Comparison of ENCODE assay signal across 8 cellular contexts in the genomic region with DNA sequence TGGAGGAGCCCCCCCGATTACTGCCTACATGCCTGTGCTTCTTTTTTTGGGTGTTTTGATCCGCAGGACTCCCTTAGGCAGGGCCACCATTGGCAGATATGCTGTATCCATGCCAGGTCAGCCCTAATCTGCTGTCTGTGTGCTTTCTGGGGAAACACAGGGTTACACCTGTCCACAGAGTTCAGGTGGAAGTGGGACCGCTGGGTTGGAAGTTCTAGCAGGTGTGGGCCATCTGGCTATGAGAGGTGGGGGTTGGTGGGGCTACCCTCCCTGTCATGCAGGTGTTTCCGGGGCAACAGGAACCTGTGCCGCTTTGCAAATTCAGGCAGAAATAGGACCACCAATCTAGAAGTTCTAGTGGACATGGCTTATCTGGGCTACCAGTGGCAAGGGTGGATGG. TPM values are rescaled to one million over a fixed set of nuclear protein-coding genes. Genes with fewer than 3 reads are reported as not detected.
"Had no signal": no experiment of that assay in that cellular context is flagged by ENCODE, and none has a peak within 500 bp of the region (broad histone marks: within the 10 kb centered on the region; RNA-seq: fewer than 3 reads in every experiment).

No MANE protein-coding gene starts in this region.

- H2AFZ ChIP-seq: GM23338 had no signal

- H3K4me2 ChIP-seq: GM23338 had no signal

- H3K4me3 ChIP-seq: GM23338 had no signal

- H3K27ac ChIP-seq: HL-60 had no signal

- DNase-seq: H9, HCEC 1CT had no signal

RNA-seq across cellular contexts. Expression of gene IFNE, which starts 17.0 kb away (rescaled TPM):
- total RNA-seq: H1, H9, HepG2 had no signal
- polyA plus RNA-seq: GM23338, HepG2, IgD-negative memory B cell had no signal

RNA-seq across cellular contexts. Expression of gene IFNA1, which starts 24.9 kb away (rescaled TPM):
- total RNA-seq: GM23338, H1, H9, HepG2, HT1080 had no signal
- polyA plus RNA-seq: GM23338, H1, HepG2 had no signal

RNA-seq across cellular contexts. Expression of gene IFNA8, which starts 56.2 kb away (rescaled TPM):
- total RNA-seq: GM23338, H1, H9, HepG2, HT1080 had no signal
- polyA plus RNA-seq: GM23338, H1, HepG2, IgD-negative memory B cell had no signal
